ENCODE assay signal across 9 cellular contexts in the genomic region with DNA sequence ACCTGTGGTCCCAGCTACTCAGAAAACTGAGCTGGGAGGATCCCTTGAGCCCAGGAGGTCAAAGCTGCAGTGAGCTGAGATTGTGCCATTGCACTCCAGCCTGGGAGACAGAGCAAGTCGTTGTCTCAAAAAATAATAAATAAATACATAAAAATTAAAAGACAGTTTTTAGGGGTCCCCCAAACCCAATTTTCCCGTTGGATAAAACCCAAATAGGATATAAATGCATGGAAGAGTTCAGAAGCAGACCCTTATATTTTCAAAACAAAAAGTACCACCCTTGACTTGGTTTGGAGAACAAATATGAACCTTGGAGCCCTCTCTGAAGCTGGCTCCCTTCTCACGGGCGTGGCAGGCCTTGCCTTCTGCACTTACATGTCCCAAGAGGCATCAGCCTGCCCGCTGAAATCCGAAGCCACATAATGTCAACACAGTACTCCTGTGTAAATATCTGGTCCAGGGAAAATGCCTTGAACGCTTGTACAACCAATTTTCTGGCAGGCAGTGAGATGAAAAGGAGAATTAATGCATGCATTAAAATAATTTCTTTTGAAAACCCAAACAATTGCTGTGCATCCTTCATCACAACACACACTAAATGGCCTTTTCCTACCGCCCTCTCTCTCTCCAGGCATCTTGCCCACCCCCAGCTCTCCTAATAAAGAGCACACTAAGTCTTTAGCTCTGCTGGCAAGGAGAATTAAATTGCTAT. TPM values are rescaled to one million over a fixed set of nuclear protein-coding genes. Genes with fewer than 3 reads are reported as not detected.
DNase-seq lines count a peak whose midpoint lies in the region; ATAC-seq and TF ChIP-seq lines count a peak whose summit lies in the region.
"Had no signal": no experiment of that assay in that cellular context is flagged by ENCODE, and none has a peak within 500 bp of the region (broad histone marks: within the 10 kb centered on the region; RNA-seq: fewer than 3 reads in every experiment).

No MANE protein-coding gene starts in this region.

- H3K4me1 Mint-ChIP-seq in MCF 10A (ENCODE audit: insufficient read depth, unreplicated experiment), result peaks cover 5% of the 10 kb centered on the region
- H3K4me1 Mint-ChIP-seq in glutamatergic neuron (ENCODE audit: low read depth, unreplicated experiment), result peaks cover 18% of the 10 kb centered on the region

- BruUV-seq in MCF 10A (replicated peaks; lab: Mats Ljungman, UMichigan), result no TSS peak
- no TSS peak for BruUV-seq in mammary epithelial cell (replicated peaks; lab: Mats Ljungman, UMichigan)

- no peaks in the 10 kb centered on the region for H3K36me3 ChIP-seq in mammary epithelial cell (ENCODE audit: insufficient read depth, low read length)
- no peaks in the 10 kb centered on the region for H3K36me3 ChIP-seq in tibial nerve

- H3K4me3 ChIP-seq in mammary epithelial cell (replicated peaks in 1 of 3; ENCODE audit: insufficient read depth in 1 of 3, low read depth in 2 of 3, low read length in 3 of 3) (no peak overlapping the region), tibial nerve (no peak overlapping the region)

- DNase-seq in MCF 10A (ENCODE audit: unreplicated experiment) (peak; percentile 48), mammary epithelial cell (no peak), NCI-H524 (lab: John Stamatoyannopoulos, UW) (peak; percentile 47 to 68), glutamatergic neuron (peak; percentile 69), tibial nerve (ENCODE audit: low spot score in 2 of 2) (peak; percentile 18 to 46), dermis blood vessel endothelial cell (no peak)

- ATAC-seq in GM19395 (IDR thresholded peaks at IDR 0.05; ENCODE audit: unreplicated experiment) (no peak), HG02840 (IDR thresholded peaks at IDR 0.05; ENCODE audit: low FRiP score, unreplicated experiment) (no peak)

- H3K79me2 ChIP-seq in mammary epithelial cell (ENCODE audit: insufficient read depth, low read length), result no peaks in the 10 kb centered on the region

- H3K36me3 Mint-ChIP-seq in MCF 10A (ENCODE audit: insufficient read depth, unreplicated experiment) (no peaks in the 10 kb centered on the region), glutamatergic neuron (ENCODE audit: unreplicated experiment) (no peaks in the 10 kb centered on the region)
- H3K36me3 Mint-ChIP-seq: type B pancreatic cell had no signal

- H3K27me3 Mint-ChIP-seq in MCF 10A (ENCODE audit: insufficient read depth, unreplicated experiment), result peaks cover 11% of the 10 kb centered on the region
- H3K27me3 Mint-ChIP-seq in glutamatergic neuron (ENCODE audit: unreplicated experiment), result peaks cover 2% of the 10 kb centered on the region

- no peak for TF ChIP-seq EP300 in tibial nerve (IDR thresholded peaks at IDR 0.05)

- POLR2A ChIA-PET in MCF 10A (lab: Yijun Ruan, JAX), result no interaction called here

- H3K27me3 ChIP-seq in mammary epithelial cell (ENCODE audit: insufficient read depth, low read length) (no peaks in the 10 kb centered on the region), tibial nerve (no peaks in the 10 kb centered on the region)

- in situ Hi-C loops in mammary epithelial cell (cut with MboI; ENCODE audit: low sequenced_read_pairs in 2 of 2), result no loop called here

- H3K27ac ChIP-seq in mammary epithelial cell (ENCODE audit: insufficient read depth, low read depth, low read length), result no peak overlapping the region
- H3K27ac ChIP-seq in tibial nerve, result no peak overlapping the region

- no peak overlapping the region for H3K27ac Mint-ChIP-seq in MCF 10A (ENCODE audit: low read depth, unreplicated experiment)
- H3K27ac Mint-ChIP-seq in glutamatergic neuron (ENCODE audit: unreplicated experiment), result peak overlapping the region; percentile 68
- H3K27ac Mint-ChIP-seq: type B pancreatic cell had no signal

- dilution Hi-C loops in mammary epithelial cell (cut with HindIII; ENCODE audit: low sequenced_read_pairs), result no loop called here

- intact Hi-C loops in MCF 10A (cut with micrococcal nuclease) (no loop called here), mammary epithelial cell (cut with micrococcal nuclease) (no loop called here)

- H3K9me3 Mint-ChIP-seq in MCF 10A (ENCODE audit: unreplicated experiment) (no peaks in the 10 kb centered on the region), glutamatergic neuron (ENCODE audit: unreplicated experiment) (peaks cover 2% of the 10 kb centered on the region)
- H3K9me3 Mint-ChIP-seq: type B pancreatic cell had no signal

- H3K4me3 Mint-ChIP-seq in MCF 10A (ENCODE audit: unreplicated experiment) (no peak overlapping the region), glutamatergic neuron (ENCODE audit: unreplicated experiment) (peak overlapping the region; percentile 30)
- H3K4me3 Mint-ChIP-seq: type B pancreatic cell had no signal

- CTCF ChIA-PET in MCF 10A (lab: Yijun Ruan, JAX), result interaction anchor here (0.6 to 0.7 kb wide), 2 partner anchors 67 to 1555 kb away, joined by 3 read pairs; no protein-coding TSS in a partner anchor
- CTCF ChIA-PET in mammary epithelial cell (lab: Charles Lee; ENCODE audit: low non-redundant PET), result no interaction called here

- TF ChIP-seq CTCF in MCF 10A (IDR thresholded peaks at IDR 0.05; ENCODE audit: unreplicated experiment) (no peak), mammary epithelial cell (conservative IDR thresholded peaks at IDR 0.05 in 1 of 2, IDR thresholded peaks at IDR 0.05 in 1 of 2; ENCODE audit: extremely low read depth in 1 of 2, insufficient read depth in 1 of 2, low read depth in 1 of 2, low read length in 2 of 2) (no peak), glutamatergic neuron (IDR thresholded peaks at IDR 0.05; ENCODE audit: partially characterized antibody, unreplicated experiment) (no peak), tibial nerve (IDR thresholded peaks at IDR 0.05) (no peak)

- no peaks in the 10 kb centered on the region for H3K4me1 ChIP-seq in mammary epithelial cell (ENCODE audit: insufficient read depth, low read length)
- peaks cover 0 to 45% (median 7%) of the 10 kb centered on the region in 4 donors for H3K4me1 ChIP-seq in tibial nerve

- TF ChIP-seq POLR2A in tibial nerve (IDR thresholded peaks at IDR 0.05), result no peak

- H3K9me3 ChIP-seq in mammary epithelial cell (replicated peaks; ENCODE audit: insufficient read depth, low read length) (no peaks in the 10 kb centered on the region), tibial nerve (no peaks in the 10 kb centered on the region)

- no peak overlapping the region for H2AFZ ChIP-seq in mammary epithelial cell (ENCODE audit: low read depth, low read length)

- no peak overlapping the region for H3K9ac ChIP-seq in mammary epithelial cell (ENCODE audit: insufficient read depth, low read length)

- no peaks in the 10 kb centered on the region for H4K20me1 ChIP-seq in mammary epithelial cell (ENCODE audit: insufficient read depth, low read length)

- no peak overlapping the region for H3K4me2 ChIP-seq in mammary epithelial cell (ENCODE audit: insufficient read depth, low read depth, low read length)

- WGBS in mammary epithelial cell (ENCODE audit: low coverage, missing lambda C conversion rate), result 79% methylated on average over 8 of the region's 8 CpGs
- WGBS in tibial nerve, 2 donors, result 44 to 45% methylated on average over 8 of the region's 8 CpGs

RNA-seq across cellular contexts. Expression of gene PARD3, which starts 46.4 kb away (rescaled TPM):
- total RNA-seq in MCF 10A (2022) (49.6 and 70.0 TPM in 2 replicates), mammary epithelial cell (10 to 100 TPM; 47.1 to 58.7 TPM), glutamatergic neuron (ENCODE audit: unreplicated experiment) (22.9 TPM), tibial nerve (10 to 100 TPM; 42.6 to 63.6 (median 55.2) TPM), dermis blood vessel endothelial cell (36.4 and 54.7 TPM in 2 replicates)
- 32.1 TPM for polyA plus RNA-seq in mammary epithelial cell
- 48.8 TPM for polyA minus RNA-seq in mammary epithelial cell

Comparison
In these comparisons a context has a peak if more than half of its experiments do, and no peak if none do; other contexts are left out.
1. DNase-seq: peak in MCF 10A (single experiment), NCI-H524 (2 of 2), glutamatergic neuron (single experiment) and tibial nerve (2 of 2); none in mammary epithelial cell (single experiment) and dermis blood vessel endothelial cell (single experiment).